In the genomic region with DNA sequence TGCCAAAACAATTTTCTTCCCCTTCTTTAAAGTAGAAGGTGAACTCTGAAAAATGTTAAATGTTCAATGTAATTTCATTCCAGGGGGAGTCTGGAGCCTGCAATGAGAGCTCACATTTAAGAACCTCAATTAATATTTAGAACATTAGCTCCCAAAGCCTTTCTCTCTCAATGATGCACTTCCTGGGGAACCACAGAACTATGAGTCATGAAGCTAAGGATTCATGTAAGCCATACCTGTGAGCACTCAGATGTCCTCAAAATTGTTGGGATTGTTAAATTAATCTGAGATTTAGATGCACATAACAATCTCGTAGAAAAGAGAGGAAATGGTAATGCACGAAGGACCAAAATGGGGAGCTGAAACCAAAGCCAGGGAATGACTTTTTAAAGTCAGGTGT, we compare ENCODE assay signal across 15 cellular contexts.
DNase-seq lines count a peak whose midpoint lies in the region; ATAC-seq and TF ChIP-seq lines count a peak whose summit lies in the region.
"Had no signal": no experiment of that assay in that cellular context is flagged by ENCODE, and none has a peak within 500 bp of the region (broad histone marks: within the 10 kb centered on the region; RNA-seq: fewer than 3 reads in every experiment).

No MANE protein-coding gene starts in this region.

- intact Hi-C loops in head of caudate nucleus (cut with DNase I) = no loop called here

- DNase-seq in HCEC 1CT (peak; percentile 41), M059J (ENCODE audit: low read depth) (peak; percentile 6), epithelial cell of esophagus (ENCODE audit: low read depth) (peak; percentile 65), kidney tubule cell (ENCODE audit: low spot score) (peak; percentile 23), head of caudate nucleus (no peak), GF-D8 (lab: John Stamatoyannopoulos, UW) (no peak)
- DNase-seq: BE2C; Caco-2; CD8-positive, alpha-beta T cell; DND-41; GOT3; H9; HFFc6; KBM-7 had no signal

- ATAC-seq in HG02678 (IDR thresholded peaks at IDR 0.05; ENCODE audit: unreplicated experiment) = no peak
- ATAC-seq: CD8-positive, alpha-beta T cell had no signal

- no peak overlapping the region for H3K4me3 ChIP-seq in epithelial cell of esophagus (ENCODE audit: low read length)

- no peak for TF ChIP-seq CTCF in epithelial cell of esophagus (IDR thresholded peaks at IDR 0.05; ENCODE audit: insufficient read depth, low read depth, low read length, missing control alignments)

Comparison
In these comparisons a context has a peak if more than half of its experiments do, and no peak if none do; other contexts are left out.
1. DNase-seq: peak in HCEC 1CT (single experiment), M059J (single experiment), epithelial cell of esophagus (single experiment) and kidney tubule cell (single experiment); none in head of caudate nucleus (0 of 42) and GF-D8 (single experiment).